Comparison of ENCODE assay signal across 23 cellular contexts in the genomic region with DNA sequence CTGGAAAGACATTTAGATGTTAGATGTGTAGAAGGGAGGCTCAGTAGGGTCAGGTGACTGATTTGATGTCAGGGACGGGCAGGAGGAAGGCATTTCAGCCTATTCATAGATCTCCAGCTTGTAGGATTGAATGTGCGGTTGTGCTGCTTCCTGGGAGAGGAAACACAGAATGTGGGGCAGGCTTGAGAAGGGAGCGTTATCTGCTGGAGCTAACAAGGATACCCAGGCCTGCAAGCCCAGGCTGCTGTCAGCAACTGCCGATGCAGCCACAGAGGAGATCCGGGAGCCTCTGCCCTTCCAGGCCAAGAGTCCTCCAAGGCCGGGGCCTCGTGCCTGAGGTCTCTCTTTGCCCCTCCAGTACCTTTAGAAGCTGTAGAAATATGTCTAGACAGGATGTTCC.
"Had no signal": no experiment of that assay in that cellular context is flagged by ENCODE, and none has a peak within 500 bp of the region (broad histone marks: within the 10 kb centered on the region; RNA-seq: fewer than 3 reads in every experiment).

No MANE protein-coding gene starts in this region.

- H3K4me3 ChIP-seq: hepatocyte, neural progenitor cell, prostate gland, SK-N-MC, thoracic aorta, upper lobe of left lung had no signal

- DNase-seq: activated CD4-positive, alpha-beta memory T cell treated with anti-CD3 and anti-CD28 coated beads for 36 hours; activated CD4-positive, alpha-beta T cell treated with anti-CD3 and anti-CD28 coated beads for 48 hours; activated effector memory CD4-positive, alpha-beta T cell treated with Interleukin-2 at 50 U/mL for 16 hours; activated naive CD4-positive, alpha-beta T cell treated with anti-CD3 and anti-CD28 coated beads for 36 hours; activated T-cell treated with anti-CD3 and anti-CD28 coated beads, Interleukin-2, amount 50 U/mL, for 72 hours; dermis blood vessel endothelial cell; effector memory CD4-positive, alpha-beta T cell; foreskin melanocyte; glutamatergic neuron; naive thymus-derived CD4-positive, alpha-beta T cell; stimulated activated naive CD8-positive, alpha-beta T cell treated with anti-CD3 and anti-CD28 coated beads, Interleukin-15, amount 100 ng/mL, for 72 hours; SW 1271; T-helper 17 cell; upper lobe of left lung had no signal

- H3K9me3 Mint-ChIP-seq: activated CD4-positive, alpha-beta memory T cell treated with anti-CD3 and anti-CD28 coated beads for 36 hours; activated naive CD4-positive, alpha-beta T cell treated with anti-CD3 and anti-CD28 coated beads for 36 hours; activated T-cell treated with anti-CD3 and anti-CD28 coated beads, Interleukin-2, amount 50 U/mL, for 72 hours; memory B cell; stimulated activated effector memory CD8-positive, alpha-beta T cell treated with anti-CD3 and anti-CD28 coated beads, Interleukin-12 subunit alpha, Interleukin-12 subunit beta, amount 100 ng/mL, for 72 hours; stimulated activated naive CD8-positive, alpha-beta T cell treated with anti-CD3 and anti-CD28 coated beads, Interleukin-15, amount 100 ng/mL, for 72 hours had no signal

- FAIRE-seq: endothelial cell of umbilical vein had no signal

- H3K9ac ChIP-seq: neural progenitor cell had no signal

- H3K27me3 Mint-ChIP-seq: activated CD4-positive, alpha-beta memory T cell treated with anti-CD3 and anti-CD28 coated beads for 36 hours; memory B cell; T-helper 17 cell had no signal

- H3K4me2 ChIP-seq: hepatocyte, neural progenitor cell had no signal

- H3K4me1 Mint-ChIP-seq: naive thymus-derived CD4-positive, alpha-beta T cell; stimulated activated effector memory CD8-positive, alpha-beta T cell treated with anti-CD3 and anti-CD28 coated beads, Interleukin-12 subunit alpha, Interleukin-12 subunit beta, amount 100 ng/mL, for 72 hours; stimulated activated naive CD8-positive, alpha-beta T cell treated with anti-CD3 and anti-CD28 coated beads, Interleukin-15, amount 100 ng/mL, for 72 hours; T-helper 17 cell had no signal

- H3K9me3 ChIP-seq: prostate gland, thoracic aorta, upper lobe of left lung had no signal

- ATAC-seq: activated T-cell treated with anti-CD3 and anti-CD28 coated beads, Interleukin-2, amount 50 U/mL, for 72 hours; esophagus mucosa; naive thymus-derived CD4-positive, alpha-beta T cell; stimulated activated effector memory CD8-positive, alpha-beta T cell treated with anti-CD3 and anti-CD28 coated beads, Interleukin-12 subunit alpha, Interleukin-12 subunit beta, amount 100 ng/mL, for 72 hours; stimulated activated naive CD8-positive, alpha-beta T cell treated with anti-CD3 and anti-CD28 coated beads, Interleukin-15, amount 100 ng/mL, for 72 hours; T-helper 17 cell had no signal

- H2AFZ ChIP-seq: hepatocyte, neural progenitor cell had no signal

- H3K27ac Mint-ChIP-seq: activated CD4-positive, alpha-beta memory T cell treated with anti-CD3 and anti-CD28 coated beads for 36 hours; activated naive CD4-positive, alpha-beta T cell treated with anti-CD3 and anti-CD28 coated beads for 36 hours; activated T-cell treated with anti-CD3 and anti-CD28 coated beads, Interleukin-2, amount 50 U/mL, for 72 hours; memory B cell; naive thymus-derived CD4-positive, alpha-beta T cell; neural progenitor cell; stimulated activated effector memory CD8-positive, alpha-beta T cell treated with anti-CD3 and anti-CD28 coated beads, Interleukin-12 subunit alpha, Interleukin-12 subunit beta, amount 100 ng/mL, for 72 hours; T-helper 17 cell had no signal

- H3K36me3 ChIP-seq: neural progenitor cell, prostate gland, thoracic aorta, upper lobe of left lung had no signal

- H3K4me1 ChIP-seq: prostate gland, upper lobe of left lung had no signal

- H3K36me3 Mint-ChIP-seq: activated CD4-positive, alpha-beta memory T cell treated with anti-CD3 and anti-CD28 coated beads for 36 hours; stimulated activated effector memory CD8-positive, alpha-beta T cell treated with anti-CD3 and anti-CD28 coated beads, Interleukin-12 subunit alpha, Interleukin-12 subunit beta, amount 100 ng/mL, for 72 hours had no signal

- H3K4me3 Mint-ChIP-seq: activated CD4-positive, alpha-beta memory T cell treated with anti-CD3 and anti-CD28 coated beads for 36 hours; activated naive CD4-positive, alpha-beta T cell treated with anti-CD3 and anti-CD28 coated beads for 36 hours; activated T-cell treated with anti-CD3 and anti-CD28 coated beads, Interleukin-2, amount 50 U/mL, for 72 hours; memory B cell; naive thymus-derived CD4-positive, alpha-beta T cell; neural progenitor cell; stimulated activated effector memory CD8-positive, alpha-beta T cell treated with anti-CD3 and anti-CD28 coated beads, Interleukin-12 subunit alpha, Interleukin-12 subunit beta, amount 100 ng/mL, for 72 hours; stimulated activated naive CD8-positive, alpha-beta T cell treated with anti-CD3 and anti-CD28 coated beads, Interleukin-15, amount 100 ng/mL, for 72 hours; T-helper 17 cell had no signal

- H3K27ac ChIP-seq: hepatocyte, neural progenitor cell, prostate gland, SK-N-MC, thoracic aorta, upper lobe of left lung had no signal

- H3K27me3 ChIP-seq: hepatocyte, neural progenitor cell, upper lobe of left lung had no signal
